Comparison of ENCODE assay signal across 14 cellular contexts in genomic region chr2:151241224-151241623, GRCh38. TPM values are rescaled to one million over a fixed set of nuclear protein-coding genes. Genes with fewer than 3 reads are reported as not detected.
A peak's percentile ranks its signal among the peaks of the same experiment; 100 is the strongest.
DNase-seq lines count a peak whose midpoint lies in the region; ATAC-seq and TF ChIP-seq lines count a peak whose summit lies in the region.
"Had no signal": no experiment of that assay in that cellular context is flagged by ENCODE, and none has a peak within 500 bp of the region (broad histone marks: within the 10 kb centered on the region; RNA-seq: fewer than 3 reads in every experiment).

No MANE protein-coding gene starts in this region.

- no peak overlapping the region for H3K4me2 ChIP-seq in mammary epithelial cell (ENCODE audit: insufficient read depth, low read depth, low read length)
- H3K4me2 ChIP-seq: BLaER1, PC-9 had no signal

- no peak overlapping the region for H3K9ac ChIP-seq in mammary epithelial cell (ENCODE audit: insufficient read depth, low read length)
- H3K9ac ChIP-seq: BLaER1 had no signal

- no peak for TF ChIP-seq EP300 in sigmoid colon (IDR thresholded peaks at IDR 0.05)

- peak; percentile 35 for DNase-seq in AG20443 (ENCODE audit: low spot score)
- DNase-seq in HS-5 (ENCODE audit: low read depth), result peak; percentile 58
- DNase-seq in mammary epithelial cell, result peak; percentile 27
- peak; percentile 18 for DNase-seq in fibroblast of villous mesenchyme (ENCODE audit: low read depth)
- DNase-seq in sigmoid colon, result no peak
- no peak for DNase-seq in NCI-H446 treated with DMSO at 0.1 percent for 48 hours (lab: John Stamatoyannopoulos, UW)
- DNase-seq: NCI-H146, NCI-H2227 treated with DMSO at 0.1 percent for 48 hours, NCI-H69, PC-9 had no signal

- no peaks in the 10 kb centered on the region for H3K36me3 ChIP-seq in mammary epithelial cell (ENCODE audit: insufficient read depth, low read length)
- H3K36me3 ChIP-seq in sigmoid colon, result no peaks in the 10 kb centered on the region
- H3K36me3 ChIP-seq: BLaER1 had no signal

- no TSS peak for BruUV-seq in mammary epithelial cell (replicated peaks; lab: Mats Ljungman, UMichigan)

- no peaks in the 10 kb centered on the region for H3K9me3 ChIP-seq in mammary epithelial cell (replicated peaks; ENCODE audit: insufficient read depth, low read length)
- H3K9me3 ChIP-seq in sigmoid colon, result no peaks in the 10 kb centered on the region

- ATAC-seq in GM19467 (IDR thresholded peaks at IDR 0.05; ENCODE audit: unreplicated experiment) (no peak), HG03442 (IDR thresholded peaks at IDR 0.05; ENCODE audit: unreplicated experiment) (no peak)
- ATAC-seq: Right ventricle myocardium inferior had no signal

- H3K27me3 ChIP-seq in mammary epithelial cell (ENCODE audit: insufficient read depth, low read length), result no peaks in the 10 kb centered on the region
- H3K27me3 ChIP-seq in sigmoid colon, result no peaks in the 10 kb centered on the region
- H3K27me3 ChIP-seq: BLaER1 had no signal

- H4K20me1 ChIP-seq in mammary epithelial cell (ENCODE audit: insufficient read depth, low read length), result no peaks in the 10 kb centered on the region
- H4K20me1 ChIP-seq: BLaER1 had no signal

- in situ Hi-C loops in mammary epithelial cell (cut with MboI; ENCODE audit: low sequenced_read_pairs in 2 of 2), result loop anchor here (10.0 to 25.0 kb wide), 2 partner anchors 629 to 1646 kb away; no protein-coding TSS in a partner anchor

- CTCF ChIA-PET in mammary epithelial cell (lab: Charles Lee; ENCODE audit: low non-redundant PET), result no interaction called here

- H3K27ac ChIP-seq in mammary epithelial cell (ENCODE audit: insufficient read depth, low read depth, low read length), result no peak overlapping the region
- H3K27ac ChIP-seq in sigmoid colon, result no peak overlapping the region
- H3K27ac ChIP-seq: BLaER1, PC-9 had no signal

- H3K4me3 ChIP-seq in mammary epithelial cell (replicated peaks in 1 of 3; ENCODE audit: insufficient read depth in 1 of 3, low read depth in 2 of 3, low read length in 3 of 3) (no peak overlapping the region), fibroblast of villous mesenchyme (ENCODE audit: low read depth, low read length) (no peak overlapping the region), sigmoid colon (no peak overlapping the region)
- H3K4me3 ChIP-seq: BLaER1, PC-9 had no signal

- intact Hi-C loops in mammary epithelial cell (cut with micrococcal nuclease) (no loop called here), sigmoid colon (cut with DNase I) (no loop called here)

- no peak overlapping the region for H2AFZ ChIP-seq in mammary epithelial cell (ENCODE audit: low read depth, low read length)
- H2AFZ ChIP-seq: PC-9 had no signal

- H3K79me2 ChIP-seq in mammary epithelial cell (ENCODE audit: insufficient read depth, low read length), result no peaks in the 10 kb centered on the region

- dilution Hi-C loops in mammary epithelial cell (cut with HindIII; ENCODE audit: low sequenced_read_pairs), result no loop called here

- no peak for TF ChIP-seq POLR2A in sigmoid colon (IDR thresholded peaks at IDR 0.05)

- TF ChIP-seq CTCF in mammary epithelial cell (conservative IDR thresholded peaks at IDR 0.05 in 1 of 2, IDR thresholded peaks at IDR 0.05 in 1 of 2; ENCODE audit: extremely low read depth in 1 of 2, insufficient read depth in 1 of 2, low read depth in 1 of 2, low read length in 2 of 2), result no peak
- no peak for TF ChIP-seq CTCF in fibroblast of villous mesenchyme (IDR thresholded peaks at IDR 0.05; ENCODE audit: insufficient read depth, low read depth, low read length)
- no peak for TF ChIP-seq CTCF in sigmoid colon (IDR thresholded peaks at IDR 0.05)

- 58% methylated on average over 3 of the region's 3 CpGs for WGBS in mammary epithelial cell (ENCODE audit: low coverage, missing lambda C conversion rate)
- 73 to 82% methylated on average over 3 of the region's 3 CpGs for WGBS in sigmoid colon, 2 donors

- H3K4me1 ChIP-seq in mammary epithelial cell (ENCODE audit: insufficient read depth, low read length) (peaks cover 7% of the 10 kb centered on the region), sigmoid colon (peaks cover 0 to 7% (median 2%) of the 10 kb centered on the region in 4 donors)
- H3K4me1 ChIP-seq: BLaER1 had no signal

RNA-seq across cellular contexts. Expression of gene RBM43, which starts 20.4 kb away (rescaled TPM):
- total RNA-seq in mammary epithelial cell (1 to 10 TPM; 2.6 to 4.2 TPM), fibroblast of villous mesenchyme (4.2 and 4.7 TPM in 2 replicates), sigmoid colon (10 to 100 TPM in 2 of 4 donors, 1 to 10 TPM in 2; 8.6 to 16.9 (median 10.4) TPM)
- polyA plus RNA-seq in mammary epithelial cell (1.8 TPM), sigmoid colon (1 to 10 TPM; 1.8 to 4.0 (median 3.6) TPM)
- polyA minus RNA-seq in mammary epithelial cell, result 1.9 TPM

RNA-seq across cellular contexts. Expression of gene NMI, which starts 48.2 kb away (rescaled TPM):
- total RNA-seq in mammary epithelial cell (1 to 10 TPM; 2.5 to 6.7 TPM), fibroblast of villous mesenchyme (13.9 and 14.7 TPM in 2 replicates), sigmoid colon (10 to 100 TPM; 11.5 to 19.9 (median 16.4) TPM)
- polyA plus RNA-seq in mammary epithelial cell (2.7 TPM), sigmoid colon (10 to 100 TPM; 21.0 to 30.0 (median 28.7) TPM)
- 3.5 TPM for polyA minus RNA-seq in mammary epithelial cell

Comparison
In these comparisons a context has a peak if more than half of its experiments do, and no peak if none do; other contexts are left out.
1. DNase-seq: peak in AG20443 (single experiment), HS-5 (single experiment), mammary epithelial cell (single experiment) and fibroblast of villous mesenchyme (single experiment); none in sigmoid colon (single experiment) and NCI-H446 treated with DMSO at 0.1 percent for 48 hours (single experiment).